ENCODE assay signal across 31 cellular contexts in the genomic region with DNA sequence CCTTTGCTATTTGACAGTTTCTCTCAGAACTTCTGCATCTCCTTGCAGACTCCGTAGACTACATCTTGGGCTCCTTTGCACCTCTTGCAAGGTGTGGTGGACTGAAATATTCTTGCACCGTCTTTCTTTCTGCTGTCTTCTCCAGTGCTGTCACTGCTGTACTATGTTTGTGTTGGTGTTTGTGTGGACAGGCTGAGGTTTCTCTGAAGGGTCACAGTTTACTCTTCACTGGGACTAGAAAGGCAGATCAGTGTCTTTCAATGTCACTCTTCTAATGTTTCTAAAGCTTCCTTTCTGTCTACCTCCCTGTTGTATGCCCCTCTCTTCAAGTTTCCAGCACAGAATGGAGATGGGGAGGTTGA.
"Had no signal": no experiment of that assay in that cellular context is flagged by ENCODE, and none has a peak within 500 bp of the region (broad histone marks: within the 10 kb centered on the region; RNA-seq: fewer than 3 reads in every experiment).

No MANE protein-coding gene starts in this region.

- DNase-seq: natural killer cell; occipital lobe; ovary; posterior cingulate gyrus; psoas muscle; right cardiac atrium; spleen; stimulated activated CD4-positive, alpha-beta T cell treated with anti-CD3 and anti-CD28 coated beads, Interleukin-12 subunit alpha, Interleukin-12 subunit beta, amount 100 ng/mL, for 4 hours; stimulated activated CD4-positive, alpha-beta T cell treated with anti-CD3 and anti-CD28 coated beads, Interleukin-1b, Interleukin-23, amount 100 ng/mL, for 48 hours; stimulated activated CD4-positive, alpha-beta T cell treated with anti-CD3 and anti-CD28 coated beads, Interleukin-4, amount 100 ng/mL, for 1 hour; stimulated activated CD4-positive, alpha-beta T cell treated with anti-CD3 and anti-CD28 coated beads, Interleukin-4, amount 100 ng/mL, for 4 hours; stimulated activated CD8-positive, alpha-beta memory T cell treated with anti-CD3 and anti-CD28 coated beads, Interleukin-4, amount 100 ng/mL, for 48 hours; stimulated activated naive CD4-positive, alpha-beta T cell; stimulated activated naive CD8-positive, alpha-beta T cell treated with anti-CD3 and anti-CD28 coated beads, Interleukin-15, amount 100 ng/mL, for 72 hours; stimulated activated naive CD8-positive, alpha-beta T cell treated with anti-CD3 and anti-CD28 coated beads, Interleukin-15, Interleukin-2, amounts not matched to agents 100 U/mL and 50 U/mL, for 24 hours; substantia nigra; testis; tibial artery; transverse colon; upper lobe of right lung; uterus had no signal

- H3K9ac ChIP-seq: neural progenitor cell, parathyroid adenoma had no signal

- H3K36me3 ChIP-seq: neural progenitor cell, ovary, spleen, suprapubic skin, tibial artery, transverse colon, upper lobe of right lung, uterus had no signal

- H3K9me3 ChIP-seq: ovary, psoas muscle, suprapubic skin, testis, transverse colon, upper lobe of right lung, uterus had no signal

- H2AFZ ChIP-seq: neural progenitor cell, parathyroid adenoma had no signal

- H3K4me3 Mint-ChIP-seq: natural killer cell; nephron; neural progenitor cell; stimulated activated memory B cell treated with anti-CD40 and anti-IgM and Interleukin-4, amounts not matched to agents 10 μg/mL and 1 μg/mL and 100 μg/mL, for 72 hours; stimulated activated naive CD8-positive, alpha-beta T cell treated with anti-CD3 and anti-CD28 coated beads, Interleukin-15, amount 100 ng/mL, for 72 hours; type B pancreatic cell had no signal

- H3K27me3 Mint-ChIP-seq: stimulated activated naive CD8-positive, alpha-beta T cell treated with anti-CD3 and anti-CD28 coated beads, Interleukin-15, amount 100 ng/mL, for 72 hours had no signal

- ATAC-seq: natural killer cell; psoas muscle; right cardiac atrium; sciatic nerve; stimulated activated memory B cell treated with anti-CD40 and anti-IgM and Interleukin-4, amounts not matched to agents 10 μg/mL and 1 μg/mL and 100 μg/mL, for 72 hours; stimulated activated naive CD8-positive, alpha-beta T cell treated with anti-CD3 and anti-CD28 coated beads, Interleukin-15, amount 100 ng/mL, for 72 hours; stimulated activated naive CD8-positive, alpha-beta T cell treated with anti-CD3 and anti-CD28 coated beads, Interleukin-15, Interleukin-2, amounts not matched to agents 100 U/mL and 50 U/mL, for 24 hours; upper lobe of right lung had no signal

- H3K4me1 ChIP-seq: neural progenitor cell, parathyroid adenoma, psoas muscle, spleen, suprapubic skin, testis, tibial artery, upper lobe of right lung, uterus had no signal

- H3K4me2 ChIP-seq: neural progenitor cell, smooth muscle cell had no signal

- H3K79me2 ChIP-seq: parathyroid adenoma had no signal

- H3K27ac ChIP-seq: neural progenitor cell, ovary, parathyroid adenoma, psoas muscle, skin epidermis, spleen, suprapubic skin, testis, tibial artery, transverse colon, upper lobe of right lung, uterus had no signal

- H3K4me3 ChIP-seq: neural progenitor cell, ovary, psoas muscle, skin epidermis, smooth muscle cell, spleen, suprapubic skin, testis, tibial artery, transverse colon, upper lobe of right lung, uterus had no signal

- H3K4me1 Mint-ChIP-seq: natural killer cell; nephron; neural progenitor cell; stimulated activated memory B cell treated with anti-CD40 and anti-IgM and Interleukin-4, amounts not matched to agents 10 μg/mL and 1 μg/mL and 100 μg/mL, for 72 hours; stimulated activated naive CD8-positive, alpha-beta T cell treated with anti-CD3 and anti-CD28 coated beads, Interleukin-15, amount 100 ng/mL, for 72 hours had no signal

- H3K27me3 ChIP-seq: neural progenitor cell, ovary, spleen, suprapubic skin, testis, tibial artery, transverse colon, upper lobe of right lung, uterus had no signal

- H3K36me3 Mint-ChIP-seq: natural killer cell; neural progenitor cell; stimulated activated memory B cell treated with anti-CD40 and anti-IgM and Interleukin-4, amounts not matched to agents 10 μg/mL and 1 μg/mL and 100 μg/mL, for 72 hours had no signal

- H3K27ac Mint-ChIP-seq: natural killer cell; nephron; neural progenitor cell; progenitor cell of endocrine pancreas; stimulated activated memory B cell treated with anti-CD40 and anti-IgM and Interleukin-4, amounts not matched to agents 10 μg/mL and 1 μg/mL and 100 μg/mL, for 72 hours; stimulated activated naive CD8-positive, alpha-beta T cell treated with anti-CD3 and anti-CD28 coated beads, Interleukin-15, amount 100 ng/mL, for 72 hours; type B pancreatic cell had no signal
